ENCODE assay signal across 8 cellular contexts in the genomic region with DNA sequence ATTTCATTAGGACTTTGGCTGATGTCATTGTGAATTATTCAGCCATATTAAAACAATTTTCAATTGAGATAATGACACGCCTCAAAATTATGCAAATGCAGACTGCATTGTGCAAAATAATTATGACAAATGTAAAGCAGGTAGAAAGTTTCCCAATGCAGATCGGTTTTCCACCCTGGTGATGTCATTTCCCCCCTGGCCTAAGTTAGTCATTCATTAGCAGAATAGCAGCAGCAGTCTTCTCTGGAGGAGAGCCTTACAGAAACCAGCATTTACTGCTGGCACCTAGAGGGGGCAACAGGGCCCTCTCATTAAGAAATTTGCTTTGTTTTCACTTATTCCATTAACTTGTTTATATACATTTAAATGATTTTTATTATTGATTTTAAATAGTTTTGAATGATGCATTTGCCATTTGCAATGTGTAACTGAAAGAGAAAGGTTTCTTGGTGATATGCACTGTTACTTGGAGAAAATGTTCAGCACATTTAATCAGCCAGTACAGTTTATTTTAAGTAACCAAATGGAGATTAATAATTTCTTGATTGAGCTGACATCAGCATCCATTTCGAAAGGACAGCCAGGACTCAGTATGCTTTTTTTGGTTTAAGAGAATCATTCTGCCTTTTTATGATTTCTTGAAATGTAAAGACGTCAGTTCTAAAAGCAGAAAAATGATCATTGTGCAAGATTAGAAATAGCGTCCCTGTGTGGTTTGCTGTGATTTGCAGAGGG. TPM values are rescaled to one million over a fixed set of nuclear protein-coding genes. Genes with fewer than 3 reads are reported as not detected.
DNase-seq lines count a peak whose midpoint lies in the region; ATAC-seq and TF ChIP-seq lines count a peak whose summit lies in the region.

No MANE protein-coding gene starts in this region.

- H3K79me2 ChIP-seq in ACC112 (ENCODE audit: control insufficient read depth, insufficient read depth, low read length, unreplicated experiment), result peaks cover 36% of the 10 kb centered on the region

- H3K36me3 ChIP-seq in ACC112 (ENCODE audit: insufficient read depth, low read length), result no peaks in the 10 kb centered on the region

- H3K4me3 Mint-ChIP-seq in progenitor cell of endocrine pancreas (ENCODE audit: low read depth), result peak overlapping the region; percentile 87

- H3K36me3 Mint-ChIP-seq in progenitor cell of endocrine pancreas (ENCODE audit: insufficient read depth), result peaks cover 5% of the 10 kb centered on the region

- H3K4me1 ChIP-seq in ACC112 (ENCODE audit: control insufficient read depth, insufficient read depth, low read length, unreplicated experiment), result peaks cover 9% of the 10 kb centered on the region

- DNase-seq in NCI-H146 (lab: John Stamatoyannopoulos, UW) (peak; percentile 48), fibroblast of pulmonary artery (ENCODE audit: low read depth) (peak; percentile 81), progenitor cell of endocrine pancreas (ENCODE audit: low spot score, unreplicated experiment) (no peak), posterior vena cava (ENCODE audit: low spot score) (no peak)
- peak; percentile 53 for DNase-seq in activated CD8-positive, alpha-beta memory T cell treated with anti-CD3 and anti-CD28 coated beads, Interleukin-2, amount 50 U/mL, for 4 hours

- H3K4me3 ChIP-seq in ACC112 (ENCODE audit: low read depth, low read length) (peak overlapping the region; percentile 90), fibroblast of pulmonary artery (replicated peaks; ENCODE audit: low read depth, low read length) (peak overlapping the region; percentile 68)

- peaks cover under 1% of the 10 kb centered on the region for H3K27me3 Mint-ChIP-seq in progenitor cell of endocrine pancreas

- peak; percentile 34 for TF ChIP-seq CTCF in GM12873 (IDR thresholded peaks at IDR 0.05; ENCODE audit: insufficient read depth, low read depth, low read length, missing control alignments)
- TF ChIP-seq CTCF in fibroblast of pulmonary artery (IDR thresholded peaks at IDR 0.05; ENCODE audit: low read length, missing control alignments), result peak; percentile 42
- peak; percentile 53 for TF ChIP-seq CTCF in progenitor cell of endocrine pancreas (IDR thresholded peaks at IDR 0.05; ENCODE audit: unreplicated experiment)

- H3K27me3 ChIP-seq in ACC112 (ENCODE audit: insufficient read depth, low read length), result no peaks in the 10 kb centered on the region

- peak overlapping the region; percentile 78 for H3K27ac ChIP-seq in ACC112 (ENCODE audit: low read depth, low read length)

- intact Hi-C loops in posterior vena cava (cut with DNase I), result loop anchor here (5.0 to 10.0 kb wide), 2 partner anchors 130 to 142 kb away; no protein-coding TSS in a partner anchor

- H2AFZ ChIP-seq in ACC112 (ENCODE audit: low read length, unreplicated experiment), result no peak overlapping the region

- ATAC-seq in HG02642 (IDR thresholded peaks at IDR 0.05; ENCODE audit: poor library complexity, unreplicated experiment), result peak; percentile 34

- H3K4me1 Mint-ChIP-seq in progenitor cell of endocrine pancreas (ENCODE audit: low read depth), result peaks cover 19% of the 10 kb centered on the region

- peak overlapping the region; percentile 94 for H3K27ac Mint-ChIP-seq in progenitor cell of endocrine pancreas

- no peaks in the 10 kb centered on the region for H3K9me3 Mint-ChIP-seq in progenitor cell of endocrine pancreas (ENCODE audit: low read depth)

RNA-seq across cellular contexts. Expression of gene ARID5B, which starts 3.4 kb away (rescaled TPM):
- 19.7 and 22.5 TPM in 2 replicates for total RNA-seq in progenitor cell of endocrine pancreas
- 10 to 100 TPM; 75.0 to 96.1 TPM for total RNA-seq in posterior vena cava

Comparison
In these comparisons a context has a peak if more than half of its experiments do, and no peak if none do; other contexts are left out.
1. DNase-seq: peak in NCI-H146 (single experiment), activated CD8-positive, alpha-beta memory T cell treated with anti-CD3 and anti-CD28 coated beads, Interleukin-2, amount 50 U/mL, for 4 hours (single experiment) and fibroblast of pulmonary artery (single experiment); none in progenitor cell of endocrine pancreas (single experiment) and posterior vena cava (single experiment).
2. Peak in every context shown above with its lines, with median percentiles within 50 percentile points of each other: CTCF ChIP-seq.